Comparison of ENCODE assay signal across 8 cellular contexts in genomic region chr1:239952348-239953307, GRCh38.
A peak's percentile ranks its signal among the peaks of the same experiment; 100 is the strongest.
DNase-seq lines count a peak whose midpoint lies in the region; ATAC-seq and TF ChIP-seq lines count a peak whose summit lies in the region.

No MANE protein-coding gene starts in this region.

- ATAC-seq in GM21526 (IDR thresholded peaks at IDR 0.05; ENCODE audit: low FRiP score, unreplicated experiment) = peak; percentile 54
- ATAC-seq in PC-3 = peak; percentile 61

- H3K9ac ChIP-seq in PC-3 (ENCODE audit: low read length) = no peak overlapping the region

- intact Hi-C loops in PC-3 (cut with micrococcal nuclease) = no loop called here

- DNase-seq in PC-3 (peak; percentile 62), hepatic stellate cell (ENCODE audit: low spot score) (peak; percentile 39), NCI-H1417 treated with DMSO at 0.1 percent for 48 hours (lab: John Stamatoyannopoulos, UW) (no peak), SKM-1 treated with dmso at 0.1 percent for 144 hours (lab: John Stamatoyannopoulos, UW; ENCODE audit: unreplicated experiment) (no peak)
- no peak for DNase-seq in effector memory CD4-positive, alpha-beta T cell
- DNase-seq in central memory CD4-positive, alpha-beta T cell = no peak

- H3K4me1 ChIP-seq in DOHH2 (ENCODE audit: control insufficient read depth, low read length) = no peaks in the 10 kb centered on the region
- peaks cover 5% of the 10 kb centered on the region; the same call in 1 of the 2 replicates for H3K4me1 ChIP-seq in PC-3 (ENCODE audit: insufficient read depth, low read length)
- H3K4me1 ChIP-seq in effector memory CD4-positive, alpha-beta T cell (ENCODE audit: control insufficient read depth, insufficient read depth, low read length, poor library complexity, severe bottlenecking) = no peaks in the 10 kb centered on the region

- H3K4me2 ChIP-seq in DOHH2 (ENCODE audit: low read length) (no peak overlapping the region), PC-3 (ENCODE audit: low read length) (no peak overlapping the region)

- H3K79me2 ChIP-seq in DOHH2 (ENCODE audit: control insufficient read depth, low read length) (no peaks in the 10 kb centered on the region), PC-3 (ENCODE audit: low read length) (no peaks in the 10 kb centered on the region)

- H3K9me3 ChIP-seq in DOHH2 (ENCODE audit: control insufficient read depth, insufficient read depth, low read length) = no peaks in the 10 kb centered on the region
- no peaks in the 10 kb centered on the region for H3K9me3 ChIP-seq in PC-3 (ENCODE audit: low read length)
- no peaks in the 10 kb centered on the region for H3K9me3 ChIP-seq in effector memory CD4-positive, alpha-beta T cell (ENCODE audit: control insufficient read depth, low read length)

- no peaks in the 10 kb centered on the region for H3K36me3 ChIP-seq in DOHH2 (ENCODE audit: control insufficient read depth, low read length)
- no peaks in the 10 kb centered on the region for H3K36me3 ChIP-seq in PC-3 (ENCODE audit: low read depth, low read length)
- no peaks in the 10 kb centered on the region for H3K36me3 ChIP-seq in effector memory CD4-positive, alpha-beta T cell (ENCODE audit: control insufficient read depth, insufficient read depth, low read length)

- H3K4me3 ChIP-seq in DOHH2 (ENCODE audit: low read length) (no peak overlapping the region), PC-3 (ENCODE audit: low read length) (no peak overlapping the region)
- no peak overlapping the region for H3K4me3 ChIP-seq in effector memory CD4-positive, alpha-beta T cell (ENCODE audit: insufficient read depth, low read depth, low read length, poor library complexity, severe bottlenecking)

- H4K20me1 ChIP-seq in DOHH2 (ENCODE audit: control insufficient read depth, insufficient read depth, low read depth, low read length) (no peaks in the 10 kb centered on the region), PC-3 (ENCODE audit: low read length) (no peaks in the 10 kb centered on the region)

- 0 out of 2 replicates have a peak overlapping the region, but pooled peaks have one; percentile 20 for H2AFZ ChIP-seq in PC-3 (ENCODE audit: low read length)

- BruUV-seq in PC-3 (replicated peaks; lab: Mats Ljungman, UMichigan) = no TSS peak

- no peaks in the 10 kb centered on the region for H3K27me3 ChIP-seq in DOHH2 (ENCODE audit: control insufficient read depth, low read length)
- H3K27me3 ChIP-seq in PC-3 (ENCODE audit: low read length) = peaks cover 4% of the 10 kb centered on the region; the same call in 1 of the 2 replicates
- no peaks in the 10 kb centered on the region for H3K27me3 ChIP-seq in effector memory CD4-positive, alpha-beta T cell (replicated peaks; ENCODE audit: control insufficient read depth, insufficient read depth, low read length, poor library complexity, severe bottlenecking)

- H3K27ac ChIP-seq in DOHH2 (ENCODE audit: low read depth, low read length) (no peak overlapping the region), PC-3 (ENCODE audit: low read length) (no peak overlapping the region)
- no peak overlapping the region for H3K27ac ChIP-seq in effector memory CD4-positive, alpha-beta T cell (ENCODE audit: insufficient read depth, low read length, poor library complexity, severe bottlenecking)

- CTCF ChIA-PET in PC-3 (lab: Charles Lee) = interaction anchor here (1.3 to 2.7 kb wide), 3 partner anchors 37 to 53 kb away, joined by 6 to 14 read pairs (median 8); no protein-coding TSS in a partner anchor

- no peaks in the 10 kb centered on the region for H3K9me2 ChIP-seq in DOHH2 (replicated peaks; ENCODE audit: control insufficient read depth, low read length)
- no peaks in the 10 kb centered on the region for H3K9me2 ChIP-seq in PC-3 (replicated peaks; ENCODE audit: low read length)

- POLR2A ChIA-PET in PC-3 (lab: Charles Lee; ENCODE audit: unreplicated experiment) = no interaction called here

- no peaks in the 10 kb centered on the region for H3F3A ChIP-seq in DOHH2 (ENCODE audit: control insufficient read depth, insufficient read depth)
- no peaks in the 10 kb centered on the region for H3F3A ChIP-seq in PC-3 (ENCODE audit: low read length, unreplicated experiment)

- TF ChIP-seq CTCF in DOHH2 (IDR thresholded peaks at IDR 0.05; ENCODE audit: low read depth, low read length, poor library complexity, severe bottlenecking) (peak; percentile 54), PC-3 (conservative IDR thresholded peaks at IDR 0.05; ENCODE audit: low read depth, low read length) (peak; percentile 76)

Comparison
In these comparisons a context has a peak if more than half of its experiments do, and no peak if none do; other contexts are left out.
1. DNase-seq: peak in PC-3 (single experiment) and hepatic stellate cell (single experiment); none in effector memory CD4-positive, alpha-beta T cell (0 of 3), central memory CD4-positive, alpha-beta T cell (single experiment), NCI-H1417 treated with DMSO at 0.1 percent for 48 hours (single experiment) and SKM-1 treated with dmso at 0.1 percent for 144 hours (single experiment).